Comparison of ENCODE assay signal across 14 cellular contexts in the genomic region with DNA sequence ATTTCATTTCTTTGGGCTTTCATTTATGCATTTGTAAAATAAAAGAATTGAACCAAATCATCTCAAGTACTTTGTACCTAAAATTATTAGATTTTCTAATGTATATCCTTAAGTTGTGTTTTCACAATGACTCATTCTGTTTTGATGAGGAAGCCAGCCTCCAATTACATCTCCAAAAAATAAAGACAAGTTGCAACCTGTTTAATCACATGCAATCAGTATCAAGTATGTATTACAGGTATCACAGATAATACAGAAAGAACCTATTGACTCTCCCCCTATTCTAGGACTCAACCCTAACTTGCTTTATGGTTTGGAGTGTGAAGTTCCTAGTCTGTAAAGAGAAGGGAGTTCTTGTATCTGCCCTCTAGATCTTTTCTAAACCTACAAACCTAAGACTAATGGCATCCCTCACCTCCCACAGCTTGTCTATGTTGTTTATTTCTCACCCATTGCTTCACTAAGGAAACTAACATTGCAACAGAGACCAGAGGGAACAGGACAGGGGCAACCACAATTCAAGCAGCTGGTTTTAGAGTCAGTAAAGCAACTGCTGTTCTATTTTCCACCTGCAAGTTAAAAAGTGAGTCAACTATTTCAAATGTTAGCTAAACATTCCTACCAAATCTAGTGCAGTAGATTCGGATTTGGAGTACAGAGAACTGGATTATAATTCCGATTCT.
DNase-seq lines count a peak whose midpoint lies in the region; ATAC-seq and TF ChIP-seq lines count a peak whose summit lies in the region.
"Had no signal": no experiment of that assay in that cellular context is flagged by ENCODE, and none has a peak within 500 bp of the region (broad histone marks: within the 10 kb centered on the region; RNA-seq: fewer than 3 reads in every experiment).

No MANE protein-coding gene starts in this region.

- 89 to 97% methylated on average over 2 of the region's 2 CpGs for WGBS in GM23248 (ENCODE audit: low coverage in 1 of 2, low lambda C conversion rate in 2 of 2, missing lambda C conversion rate in 2 of 2), 2 experiments

- no TSS peak for BruUV-seq in PC-3 (replicated peaks; lab: Mats Ljungman, UMichigan)

- H3K9me2 ChIP-seq in GM23248 (ENCODE audit: insufficient read depth) (no peaks in the 10 kb centered on the region), PC-3 (replicated peaks; ENCODE audit: low read length) (no peaks in the 10 kb centered on the region)

- H3K27me3 ChIP-seq in ACC112 (ENCODE audit: insufficient read depth, low read length) (no peaks in the 10 kb centered on the region), GM23248 (replicated peaks; ENCODE audit: insufficient read depth) (no peaks in the 10 kb centered on the region), PC-3 (ENCODE audit: low read length) (no peaks in the 10 kb centered on the region)

- CTCF ChIA-PET in PC-3 (lab: Charles Lee): no interaction called here

- in situ Hi-C loops in GM23248 (cut with MboI): no loop called here

- no peak overlapping the region for H3K4me3 ChIP-seq in ACC112 (ENCODE audit: low read depth, low read length)
- H3K4me3 ChIP-seq in GM23248: no peak overlapping the region
- no peak overlapping the region for H3K4me3 ChIP-seq in PC-3 (ENCODE audit: low read length)
- H3K4me3 ChIP-seq in fibroblast of the aortic adventitia (ENCODE audit: low read depth, low read length): no peak overlapping the region

- H3K36me3 ChIP-seq in ACC112 (ENCODE audit: insufficient read depth, low read length): no peaks in the 10 kb centered on the region
- no peaks in the 10 kb centered on the region for H3K36me3 ChIP-seq in GM23248 (ENCODE audit: low read depth)
- H3K36me3 ChIP-seq in PC-3 (ENCODE audit: low read depth, low read length): no peaks in the 10 kb centered on the region

- TF ChIP-seq CTCF in PC-3 (conservative IDR thresholded peaks at IDR 0.05; ENCODE audit: low read depth, low read length) (no peak), fibroblast of the aortic adventitia (IDR thresholded peaks at IDR 0.05; ENCODE audit: insufficient read depth, low read length) (no peak)

- no peak overlapping the region for H3K4me2 ChIP-seq in GM23248 (ENCODE audit: unreplicated experiment)
- H3K4me2 ChIP-seq in PC-3 (ENCODE audit: low read length): peak overlapping the region; percentile 30

- H2AFZ ChIP-seq in ACC112 (ENCODE audit: low read length, unreplicated experiment) (no peak overlapping the region), GM23248 (no peak overlapping the region), PC-3 (ENCODE audit: low read length) (no peak overlapping the region)

- intact Hi-C loops in PC-3 (cut with micrococcal nuclease): loop anchor here (5.0 kb wide), 1 partner anchor 206 kb away; no protein-coding TSS in a partner anchor

- H4K20me1 ChIP-seq in GM23248 (ENCODE audit: insufficient read depth) (no peaks in the 10 kb centered on the region), PC-3 (ENCODE audit: low read length) (no peaks in the 10 kb centered on the region)

- H3F3A ChIP-seq in GM23248 (ENCODE audit: insufficient read depth): peaks cover 22% of the 10 kb centered on the region
- H3F3A ChIP-seq in PC-3 (ENCODE audit: low read length, unreplicated experiment): no peaks in the 10 kb centered on the region

- no peak; the same call in 1 of the 2 replicates for ATAC-seq in PC-3
- ATAC-seq in HG03469 (IDR thresholded peaks at IDR 0.05; ENCODE audit: unreplicated experiment): no peak
- ATAC-seq: activated naive CD4-positive, alpha-beta T cell treated with anti-CD3 and anti-CD28 coated beads, Interleukin-2, amount 50 U/mL, for 72 hours had no signal

- POLR2A ChIA-PET in PC-3 (lab: Charles Lee; ENCODE audit: unreplicated experiment): no interaction called here

- H3K4me1 ChIP-seq in ACC112 (ENCODE audit: control insufficient read depth, insufficient read depth, low read length, unreplicated experiment): peaks cover 36% of the 10 kb centered on the region
- peaks cover 18% of the 10 kb centered on the region for H3K4me1 ChIP-seq in GM23248 (ENCODE audit: insufficient read depth)
- H3K4me1 ChIP-seq in PC-3 (ENCODE audit: insufficient read depth, low read length): peaks cover 50% of the 10 kb centered on the region

- no peaks in the 10 kb centered on the region for H3K79me2 ChIP-seq in ACC112 (ENCODE audit: control insufficient read depth, insufficient read depth, low read length, unreplicated experiment)
- no peaks in the 10 kb centered on the region for H3K79me2 ChIP-seq in GM23248 (ENCODE audit: insufficient read depth)
- H3K79me2 ChIP-seq in PC-3 (ENCODE audit: low read length): no peaks in the 10 kb centered on the region

- DNase-seq in GM23248 (peak; percentile 44), PC-3 (peak; percentile 45), fibroblast of the aortic adventitia (ENCODE audit: low read depth) (peak; percentile 34), NCI-H2196 (lab: John Stamatoyannopoulos, UW; ENCODE audit: unreplicated experiment) (no peak), DMS114 treated with DMSO at 0.1 percent for 48 hours (lab: John Stamatoyannopoulos, UW; ENCODE audit: unreplicated experiment) (no peak), NCI-H2107 (lab: John Stamatoyannopoulos, UW) (no peak)
- DNase-seq: GOT3; islet precursor cell; NCI-H524; stimulated activated CD4-positive, alpha-beta T cell treated with anti-CD3 and anti-CD28 coated beads, Interleukin-4, amount 100 ng/mL, for 24 hours had no signal

- H3K9ac ChIP-seq in GM23248 (no peak overlapping the region), PC-3 (ENCODE audit: low read length) (peak overlapping the region; percentile 63)

- no peaks in the 10 kb centered on the region for H3K9me3 ChIP-seq in GM23248 (ENCODE audit: low read depth)
- no peaks in the 10 kb centered on the region for H3K9me3 ChIP-seq in PC-3 (ENCODE audit: low read length)

- H3K27ac ChIP-seq in ACC112 (ENCODE audit: low read depth, low read length) (peak overlapping the region; percentile 56; the same call in 1 of the 2 replicates), GM23248 (no peak overlapping the region), PC-3 (ENCODE audit: low read length) (peak overlapping the region; percentile 97)
- H3K27ac ChIP-seq: HL-60 had no signal

Comparison
In these comparisons a context has a peak if more than half of its experiments do, and no peak if none do; other contexts are left out.
1. DNase-seq: peak in GM23248 (single experiment), PC-3 (single experiment) and fibroblast of the aortic adventitia (single experiment); none in NCI-H2196 (single experiment), DMS114 treated with DMSO at 0.1 percent for 48 hours (single experiment) and NCI-H2107 (single experiment).